In genomic region chr11:64800633-64801464, GRCh38 we compare ENCODE assay signal across 12 cellular contexts. TPM values are rescaled to one million over a fixed set of nuclear protein-coding genes. Genes with fewer than 3 reads are reported as not detected.
DNase-seq lines count a peak whose midpoint lies in the region; ATAC-seq and TF ChIP-seq lines count a peak whose summit lies in the region.
"Had no signal": no experiment of that assay in that cellular context is flagged by ENCODE, and none has a peak within 500 bp of the region (broad histone marks: within the 10 kb centered on the region; RNA-seq: fewer than 3 reads in every experiment).

No MANE protein-coding gene starts in this region.

- no peak for TF ChIP-seq EP300 in esophagus muscularis mucosa (IDR thresholded peaks at IDR 0.05)

- DNase-seq in activated CD4-positive, alpha-beta T cell treated with anti-CD3 and anti-CD28 coated beads for 36 hours: peak; percentile 24
- DNase-seq in activated CD4-positive, alpha-beta T cell treated with anti-CD3 and anti-CD28 coated beads, Interleukin-2, amount 50 U/mL, for 48 hours: no peak
- DNase-seq in NAMALWA (ENCODE audit: low spot score): peak; percentile 73
- no peak for DNase-seq in esophagus muscularis mucosa (ENCODE audit: extremely low spot score)
- no peak for DNase-seq in dedifferentiated amniotic fluid mesenchymal stem cell (ENCODE audit: extremely low spot score)
- DNase-seq: activated CD4-positive, CD25-positive, alpha-beta regulatory T cell; HFFc6; NCI-H1694; PC-9 had no signal

- no peaks in the 10 kb centered on the region for H3K9me3 Mint-ChIP-seq in activated CD4-positive, alpha-beta T cell treated with anti-CD3 and anti-CD28 coated beads for 36 hours (ENCODE audit: low read depth)
- no peaks in the 10 kb centered on the region for H3K9me3 Mint-ChIP-seq in stimulated activated memory B cell treated with anti-CD40 and anti-IgM and Interleukin-4, amounts not matched to agents 10 μg/mL and 1 μg/mL and 100 μg/mL, for 72 hours
- H3K9me3 Mint-ChIP-seq: HFFc6 had no signal

- H3K4me3 Mint-ChIP-seq in activated CD4-positive, alpha-beta T cell treated with anti-CD3 and anti-CD28 coated beads for 36 hours: peak overlapping the region; percentile 75
- peak overlapping the region; percentile 80 for H3K4me3 Mint-ChIP-seq in stimulated activated memory B cell treated with anti-CD40 and anti-IgM and Interleukin-4, amounts not matched to agents 10 μg/mL and 1 μg/mL and 100 μg/mL, for 72 hours

- no peak overlapping the region for H3K4me3 ChIP-seq in esophagus muscularis mucosa
- H3K4me3 ChIP-seq: PC-9 had no signal

- H3K27ac ChIP-seq in esophagus muscularis mucosa (replicated peaks in 1 of 4): peak overlapping the region in 3 of 4 donors; percentile 85 to 93 (median 87)
- H3K27ac ChIP-seq: PC-9 had no signal

- POLR2A ChIA-PET in activated CD4-positive, alpha-beta T cell treated with anti-CD3 and anti-CD28 coated beads for 36 hours (lab: Charles Lee): no interaction called here

- H3K27me3 ChIP-seq in esophagus muscularis mucosa: no peaks in the 10 kb centered on the region

- no peaks in the 10 kb centered on the region for H3K9me3 ChIP-seq in esophagus muscularis mucosa

- TF ChIP-seq CTCF in esophagus muscularis mucosa (IDR thresholded peaks at IDR 0.05): no peak

- ATAC-seq in activated CD4-positive, alpha-beta T cell treated with anti-CD3 and anti-CD28 coated beads for 36 hours: no peak
- peak; percentile 17 for ATAC-seq in stimulated activated memory B cell treated with anti-CD40 and anti-IgM and Interleukin-4, amounts not matched to agents 10 μg/mL and 1 μg/mL and 100 μg/mL, for 72 hours
- no peak for ATAC-seq in HG02852 (IDR thresholded peaks at IDR 0.05; ENCODE audit: unreplicated experiment)
- ATAC-seq in HG02588 (IDR thresholded peaks at IDR 0.05; ENCODE audit: unreplicated experiment): no peak

- WGBS in esophagus muscularis mucosa: 84% methylated on average over 19 of the region's 25 CpGs

- peaks cover 24% of the 10 kb centered on the region for H3K36me3 Mint-ChIP-seq in activated CD4-positive, alpha-beta T cell treated with anti-CD3 and anti-CD28 coated beads for 36 hours (ENCODE audit: low read depth)
- peaks cover 38% of the 10 kb centered on the region for H3K36me3 Mint-ChIP-seq in stimulated activated memory B cell treated with anti-CD40 and anti-IgM and Interleukin-4, amounts not matched to agents 10 μg/mL and 1 μg/mL and 100 μg/mL, for 72 hours

- peaks cover 20% of the 10 kb centered on the region for H3K4me1 Mint-ChIP-seq in activated CD4-positive, alpha-beta T cell treated with anti-CD3 and anti-CD28 coated beads for 36 hours
- H3K4me1 Mint-ChIP-seq in stimulated activated memory B cell treated with anti-CD40 and anti-IgM and Interleukin-4, amounts not matched to agents 10 μg/mL and 1 μg/mL and 100 μg/mL, for 72 hours: peaks cover 61% of the 10 kb centered on the region

- intact Hi-C loops in activated CD4-positive, alpha-beta T cell treated with anti-CD3 and anti-CD28 coated beads for 36 hours (cut with DNase I, micrococcal nuclease): loop anchor here in 1 of 2 experiments (5.0 kb wide), 1 partner anchor 461 kb away; the partner anchor contains the start of gene POLA2
- intact Hi-C loops in esophagus muscularis mucosa (cut with DNase I): no loop called here

- TF ChIP-seq POLR2A in esophagus muscularis mucosa (IDR thresholded peaks at IDR 0.05; ENCODE audit: low read depth): no peak

- CTCF ChIA-PET in activated CD4-positive, alpha-beta T cell treated with anti-CD3 and anti-CD28 coated beads for 36 hours (lab: Charles Lee): interaction anchor here (0.6 to 1.8 kb wide), 3 partner anchors 14 to 19 kb away, joined by 3 to 4 read pairs (median 4); no protein-coding TSS in a partner anchor

- H3K27me3 Mint-ChIP-seq in activated CD4-positive, alpha-beta T cell treated with anti-CD3 and anti-CD28 coated beads for 36 hours: no peaks in the 10 kb centered on the region
- H3K27me3 Mint-ChIP-seq in stimulated activated memory B cell treated with anti-CD40 and anti-IgM and Interleukin-4, amounts not matched to agents 10 μg/mL and 1 μg/mL and 100 μg/mL, for 72 hours: no peaks in the 10 kb centered on the region

- H3K4me1 ChIP-seq in esophagus muscularis mucosa: peaks cover 20 to 38% (median 29%) of the 10 kb centered on the region in 4 donors

- peaks cover 25 to 67% (median 56%) of the 10 kb centered on the region in 4 donors for H3K36me3 ChIP-seq in esophagus muscularis mucosa

- peak overlapping the region; percentile 77 for H3K27ac Mint-ChIP-seq in activated CD4-positive, alpha-beta T cell treated with anti-CD3 and anti-CD28 coated beads for 36 hours
- peak overlapping the region; percentile 74 for H3K27ac Mint-ChIP-seq in stimulated activated memory B cell treated with anti-CD40 and anti-IgM and Interleukin-4, amounts not matched to agents 10 μg/mL and 1 μg/mL and 100 μg/mL, for 72 hours
- H3K27ac Mint-ChIP-seq: HFFc6 had no signal

RNA-seq across cellular contexts. Expression of gene MAP4K2, which starts 2.2 kb away (rescaled TPM):
- 10 to 100 TPM; 54.0 to 57.3 TPM for total RNA-seq in activated CD4-positive, alpha-beta T cell treated with anti-CD3 and anti-CD28 coated beads for 36 hours
- 10 to 100 TPM; 11.1 to 25.0 (median 17.1) TPM for total RNA-seq in esophagus muscularis mucosa

RNA-seq across cellular contexts. Expression of gene MEN1, which starts 9.5 kb away (rescaled TPM):
- 10 to 100 TPM; 34.8 to 38.5 TPM for total RNA-seq in activated CD4-positive, alpha-beta T cell treated with anti-CD3 and anti-CD28 coated beads for 36 hours
- 10 to 100 TPM; 10.4 to 18.7 (median 11.5) TPM for total RNA-seq in esophagus muscularis mucosa

RNA-seq across cellular contexts. Expression of gene SF1, which starts 22.5 kb away (rescaled TPM):
- total RNA-seq in activated CD4-positive, alpha-beta T cell treated with anti-CD3 and anti-CD28 coated beads for 36 hours: 100 to 1,000 TPM; 318 to 362 TPM
- total RNA-seq in esophagus muscularis mucosa: 100 to 1,000 TPM; 199 to 285 (median 234) TPM

RNA-seq across cellular contexts. Expression of gene PYGM, which starts 41.1 kb away (rescaled TPM):
- total RNA-seq in activated CD4-positive, alpha-beta T cell treated with anti-CD3 and anti-CD28 coated beads for 36 hours: 1 to 10 TPM in 1 of 2 experiments, under 1 TPM in 1; 0.87 to 1.5 TPM
- 10 to 100 TPM; 18.4 to 57.2 (median 26.3) TPM for total RNA-seq in esophagus muscularis mucosa

RNA-seq across cellular contexts. Expression of gene CDC42BPG, which starts 43.6 kb away (rescaled TPM):
- total RNA-seq in activated CD4-positive, alpha-beta T cell treated with anti-CD3 and anti-CD28 coated beads for 36 hours: under 1 TPM; 0.28 to 0.39 TPM
- total RNA-seq in esophagus muscularis mucosa: under 1 TPM in 3 of 4 donors, not detected in 1; 0.33 to 0.46 (median 0.39) TPM

Comparison
In these comparisons a context has a peak if more than half of its experiments do, and no peak if none do; other contexts are left out.
1. DNase-seq: peak in activated CD4-positive, alpha-beta T cell treated with anti-CD3 and anti-CD28 coated beads for 36 hours (single experiment) and NAMALWA (single experiment); none in activated CD4-positive, alpha-beta T cell treated with anti-CD3 and anti-CD28 coated beads, Interleukin-2, amount 50 U/mL, for 48 hours (0 of 2), esophagus muscularis mucosa (single experiment) and dedifferentiated amniotic fluid mesenchymal stem cell (single experiment).